ENCODE assay signal across 21 cellular contexts in genomic region chr1:192557841-192558595, GRCh38. TPM values are rescaled to one million over a fixed set of nuclear protein-coding genes. Genes with fewer than 3 reads are reported as not detected.
DNase-seq lines count a peak whose midpoint lies in the region; ATAC-seq and TF ChIP-seq lines count a peak whose summit lies in the region.
"Had no signal": no experiment of that assay in that cellular context is flagged by ENCODE, and none has a peak within 500 bp of the region (broad histone marks: within the 10 kb centered on the region; RNA-seq: fewer than 3 reads in every experiment).

No MANE protein-coding gene starts in this region.

- no peaks in the 10 kb centered on the region for H4K20me1 ChIP-seq in GM23248 (ENCODE audit: insufficient read depth)

- H3K9me2 ChIP-seq in GM23248 (ENCODE audit: insufficient read depth) = no peaks in the 10 kb centered on the region

- no peak for ATAC-seq in GM21381 (IDR thresholded peaks at IDR 0.05; ENCODE audit: unreplicated experiment)
- ATAC-seq: CD8-positive, alpha-beta T cell; left lobe of liver; upper lobe of right lung had no signal

- H3K4me3 ChIP-seq in ACC112 (ENCODE audit: low read depth, low read length) (0 out of 2 replicates have a peak overlapping the region, but pooled peaks have one; percentile 39), GM23248 (no peak overlapping the region), ascending aorta (no peak overlapping the region)
- H3K4me3 ChIP-seq: dorsolateral prefrontal cortex, MG63, ovary, upper lobe of right lung had no signal

- peak overlapping the region; percentile 41 for H3K4me2 ChIP-seq in GM23248 (ENCODE audit: unreplicated experiment)

- peaks cover 42% of the 10 kb centered on the region for H3F3A ChIP-seq in GM23248 (ENCODE audit: insufficient read depth)

- TF ChIP-seq CTCF in ascending aorta (IDR thresholded peaks at IDR 0.05) (no peak), RWPE1 (conservative IDR thresholded peaks at IDR 0.05; ENCODE audit: low read depth) (no peak)

- intact Hi-C loops in ascending aorta (cut with DNase I) = loop anchor here (2.0 to 5.0 kb wide), 3 partner anchors 19 to 71 kb away; no protein-coding TSS in a partner anchor

- H3K4me1 ChIP-seq in ACC112 (ENCODE audit: control insufficient read depth, insufficient read depth, low read length, unreplicated experiment) (peaks cover 32% of the 10 kb centered on the region), GM23248 (ENCODE audit: insufficient read depth) (peaks cover 33% of the 10 kb centered on the region), ascending aorta (peaks cover 0 to 11% of the 10 kb centered on the region in 2 donors)
- H3K4me1 ChIP-seq: upper lobe of right lung had no signal

- H3K79me2 ChIP-seq in ACC112 (ENCODE audit: control insufficient read depth, insufficient read depth, low read length, unreplicated experiment) (no peaks in the 10 kb centered on the region), GM23248 (ENCODE audit: insufficient read depth) (no peaks in the 10 kb centered on the region)

- in situ Hi-C loops in GM23248 (cut with MboI) = no loop called here

- CTCF ChIA-PET in RWPE1 (lab: Yijun Ruan, JAX) = interaction anchor here (0.6 kb wide), 1 partner anchor 65 kb away, joined by 5 read pairs; no protein-coding TSS in a partner anchor

- POLR2A ChIA-PET in RWPE1 (lab: Yijun Ruan, JAX; ENCODE audit: low non-redundant PET) = no interaction called here

- H3K27me3 ChIP-seq in ACC112 (ENCODE audit: insufficient read depth, low read length) (no peaks in the 10 kb centered on the region), GM23248 (replicated peaks; ENCODE audit: insufficient read depth) (no peaks in the 10 kb centered on the region), ascending aorta (no peaks in the 10 kb centered on the region)
- H3K27me3 ChIP-seq: dorsolateral prefrontal cortex, MG63, ovary, upper lobe of right lung had no signal

- DNase-seq in GM23248 = peak; percentile 77
- DNase-seq in ascending aorta (ENCODE audit: low spot score in 2 of 2) = no peak
- peak; percentile 59 for DNase-seq in iris pigment epithelial cell (ENCODE audit: low read depth)
- DNase-seq in RWPE1 (ENCODE audit: low spot score) = no peak
- no peak for DNase-seq in H4 (ENCODE audit: low spot score)
- DNase-seq in medulla oblongata (ENCODE audit: extremely low spot score) = no peak
- DNase-seq: activated CD4-positive, alpha-beta T cell treated with anti-CD3 and anti-CD28 coated beads for 48 hours; activated CD8-positive, alpha-beta memory T cell treated with anti-CD3 and anti-CD28 coated beads, Interleukin-2, amount 50 U/mL, for 4 hours; CD8-positive, alpha-beta T cell; dorsolateral prefrontal cortex; MG63; NCI-H1694; NCI-H345; ovary; T1000; upper lobe of right lung had no signal

- no peaks in the 10 kb centered on the region for H3K9me3 ChIP-seq in GM23248 (ENCODE audit: low read depth)
- no peaks in the 10 kb centered on the region for H3K9me3 ChIP-seq in ascending aorta
- H3K9me3 ChIP-seq: MG63, ovary, upper lobe of right lung had no signal

- H3K36me3 ChIP-seq in ACC112 (ENCODE audit: insufficient read depth, low read length) = no peaks in the 10 kb centered on the region
- H3K36me3 ChIP-seq in GM23248 (ENCODE audit: low read depth) = no peaks in the 10 kb centered on the region
- no peaks in the 10 kb centered on the region for H3K36me3 ChIP-seq in ascending aorta
- H3K36me3 ChIP-seq: MG63, ovary, upper lobe of right lung had no signal

- 79 to 81% methylated on average over 4 of the region's 4 CpGs for WGBS in GM23248 (ENCODE audit: low coverage in 1 of 2, low lambda C conversion rate in 2 of 2, missing lambda C conversion rate in 2 of 2), 2 experiments

- peak overlapping the region; percentile 96 for H3K27ac ChIP-seq in ACC112 (ENCODE audit: low read depth, low read length)
- peak overlapping the region; percentile 96 for H3K27ac ChIP-seq in GM23248
- H3K27ac ChIP-seq in ascending aorta = peak overlapping the region; percentile 73 to 77
- H3K27ac ChIP-seq in RWPE1 = no peak overlapping the region
- H3K27ac ChIP-seq: dorsolateral prefrontal cortex, ovary, upper lobe of right lung had no signal

- H2AFZ ChIP-seq in ACC112 (ENCODE audit: low read length, unreplicated experiment) (peak overlapping the region; percentile 45), GM23248 (no peak overlapping the region)

- H3K9ac ChIP-seq in GM23248 = no peak overlapping the region

RNA-seq across cellular contexts. Expression of gene RGS1, which starts 17.6 kb away (rescaled TPM):
- not detected in 2 replicates for total RNA-seq in GM23248 (2014; rRNA removed; shearing (Covaris generic))
- polyA plus RNA-seq in GM23248 (2016; fragmentation: Nextera tagmentation; extraction: Ambion mirVana) = not detected in 2 replicates
- 13.0 TPM for total RNA-seq in ascending aorta
- 2.4 and 4.5 TPM in 2 replicates for total RNA-seq in H4 (2014; rRNA removed; shearing (Covaris generic))
- total RNA-seq: A673, Daoy had no signal

Comparison
In these comparisons a context has a peak if more than half of its experiments do, and no peak if none do; other contexts are left out.
1. DNase-seq: peak in GM23248 (single experiment) and iris pigment epithelial cell (single experiment); none in ascending aorta (0 of 2), RWPE1 (single experiment), H4 (single experiment) and medulla oblongata (single experiment).